29 cellular contexts compared by ENCODE assay signal in genomic region chr10:34298371-34298818, GRCh38.
A peak's percentile ranks its signal among the peaks of the same experiment; 100 is the strongest.
DNase-seq lines count a peak whose midpoint lies in the region; ATAC-seq, FAIRE-seq and TF ChIP-seq lines count a peak whose summit lies in the region.
"Had no signal": no experiment of that assay in that cellular context is flagged by ENCODE, and none has a peak within 500 bp of the region (broad histone marks: within the 10 kb centered on the region; RNA-seq: fewer than 3 reads in every experiment).

No MANE protein-coding gene starts in this region.

- no peak for TF ChIP-seq EP300 in esophagus muscularis mucosa (IDR thresholded peaks at IDR 0.05)

- peak overlapping the region; percentile 46 for H4K8ac ChIP-seq in mesenchymal stem cell (ENCODE audit: low read length)

- no peaks in the 10 kb centered on the region for H3K79me2 ChIP-seq in astrocyte (ENCODE audit: insufficient read depth, low read length)

- H3K9ac ChIP-seq in astrocyte (ENCODE audit: low read length): no peak overlapping the region
- no peak overlapping the region for H3K9ac ChIP-seq in mesenchymal stem cell (ENCODE audit: low read length)
- H3K9ac ChIP-seq: KMS-11 had no signal

- no peaks in the 10 kb centered on the region for H4K20me1 ChIP-seq in astrocyte (ENCODE audit: insufficient read depth, low read length)

- H3K27ac Mint-ChIP-seq in Caco-2 (ENCODE audit: unreplicated experiment): peak overlapping the region; percentile 5
- H3K27ac Mint-ChIP-seq in astrocyte (ENCODE audit: unreplicated experiment): no peak overlapping the region
- H3K27ac Mint-ChIP-seq in activated naive CD8-positive, alpha-beta T cell treated with anti-CD3 and anti-CD28 coated beads, Interleukin-2, amount 50 U/mL, for 24 hours: no peak overlapping the region
- H3K27ac Mint-ChIP-seq: activated CD4-positive, alpha-beta T cell treated with anti-CD3 and anti-CD28 coated beads for 36 hours; activated CD8-positive, alpha-beta T cell treated with anti-CD3 and anti-CD28 coated beads for 36 hours; activated naive CD4-positive, alpha-beta T cell treated with anti-CD3 and anti-CD28 coated beads, Interleukin-2, amount 50 U/mL, for 72 hours; activated T-helper 2 cell treated with anti-CD3 and anti-CD28 coated beads, Interferon-gamma antibody, Interleukin-2, Interleukin-4, amounts not matched to agents 10 μg/mL and 5 μg/mL and 100 μg/mL, durations not matched to agents 14 hours and 24 hours and 36 hours; B cell; CD4-positive, alpha-beta memory T cell; naive thymus-derived CD4-positive, alpha-beta T cell; stimulated activated memory B cell treated with anti-CD40 and anti-IgM and Interleukin-4, amounts not matched to agents 10 μg/mL and 1 μg/mL and 100 μg/mL, for 72 hours had no signal

- H2BK5ac ChIP-seq in mesenchymal stem cell (ENCODE audit: low read depth, low read length, poor library complexity, severe bottlenecking): no peak overlapping the region

- no peak overlapping the region for H2AK5ac ChIP-seq in mesenchymal stem cell (ENCODE audit: low read length, severe bottlenecking)

- H3K9me3 ChIP-seq in Caco-2: no peaks in the 10 kb centered on the region
- H3K9me3 ChIP-seq in astrocyte (ENCODE audit: insufficient read depth, low read depth, low read length): no peaks in the 10 kb centered on the region
- no peaks in the 10 kb centered on the region for H3K9me3 ChIP-seq in mesenchymal stem cell (ENCODE audit: control insufficient read depth, low read length)
- no peaks in the 10 kb centered on the region for H3K9me3 ChIP-seq in esophagus muscularis mucosa
- H3K9me3 ChIP-seq in breast epithelium: no peaks in the 10 kb centered on the region
- H3K9me3 ChIP-seq: esophagus squamous epithelium, heart right ventricle, MG63 had no signal

- WGBS in mesenchymal stem cell: 84% methylated on average over 9 of the region's 13 CpGs
- WGBS in esophagus muscularis mucosa: 93% methylated on average over 13 of the region's 13 CpGs

- H3K4me1 Mint-ChIP-seq in Caco-2 (ENCODE audit: low read depth, unreplicated experiment) (peaks cover 30% of the 10 kb centered on the region), astrocyte (ENCODE audit: low read depth, unreplicated experiment) (peaks cover 28% of the 10 kb centered on the region)
- H3K4me1 Mint-ChIP-seq in activated naive CD8-positive, alpha-beta T cell treated with anti-CD3 and anti-CD28 coated beads, Interleukin-2, amount 50 U/mL, for 24 hours: no peaks in the 10 kb centered on the region
- H3K4me1 Mint-ChIP-seq: B cell; stimulated activated memory B cell treated with anti-CD40 and anti-IgM and Interleukin-4, amounts not matched to agents 10 μg/mL and 1 μg/mL and 100 μg/mL, for 72 hours had no signal

- DNase-seq in Caco-2 (no peak), NCI-H510A treated with DMSO at 0.1 percent for 48 hours (lab: John Stamatoyannopoulos, UW) (peak; percentile 24), astrocyte (ENCODE audit: low read depth) (no peak), mesenchymal stem cell (peak; percentile 94), esophagus muscularis mucosa (ENCODE audit: extremely low spot score) (no peak), breast epithelium (ENCODE audit: low spot score in 2 of 2) (no peak), NCI-H774 (lab: John Stamatoyannopoulos, UW) (no peak)
- no peak for DNase-seq in activated naive CD8-positive, alpha-beta T cell treated with anti-CD3 and anti-CD28 coated beads, Interleukin-2, amount 50 U/mL, for 24 hours
- DNase-seq: ACHN; activated CD4-positive, alpha-beta T cell treated with anti-CD3 and anti-CD28 coated beads for 36 hours; activated CD8-positive, alpha-beta memory T cell treated with anti-CD3 and anti-CD28 coated beads, Interleukin-2, amount 50 U/mL, for 48 hours; activated CD8-positive, alpha-beta T cell treated with anti-CD3 and anti-CD28 coated beads for 36 hours; CD4-positive, alpha-beta memory T cell; central memory CD4-positive, alpha-beta T cell; esophagus squamous epithelium; heart right ventricle; kidney; MG63; naive thymus-derived CD4-positive, alpha-beta T cell; NCI-H1436; NCI-H446; trophoblast cell had no signal

- no peak overlapping the region for H4K91ac ChIP-seq in mesenchymal stem cell (ENCODE audit: low read length)

- CTCF ChIA-PET in Caco-2 (lab: Charles Lee): interaction anchor here (0.5 to 1.2 kb wide), 3 partner anchors 19 to 357 kb away, joined by 3 to 4 read pairs (median 4); no protein-coding TSS in a partner anchor

- H3K4ac ChIP-seq in mesenchymal stem cell (ENCODE audit: low read depth in 1 of 2, low read length in 2 of 2): no peak overlapping the region

- peak overlapping the region; percentile 75 to 95 for H3K18ac ChIP-seq in mesenchymal stem cell (ENCODE audit: low read depth in 1 of 2, low read length in 2 of 2)

- BruUV-seq in Caco-2 (replicated peaks; lab: Mats Ljungman, UMichigan): no TSS peak

- H2BK120ac ChIP-seq in mesenchymal stem cell (ENCODE audit: low read depth, low read length): no peak overlapping the region

- H3K27me3 ChIP-seq in Caco-2 (replicated peaks; ENCODE audit: control insufficient read depth, insufficient read depth, low read length) (no peaks in the 10 kb centered on the region), astrocyte (ENCODE audit: insufficient read depth, low read length) (no peaks in the 10 kb centered on the region), mesenchymal stem cell (ENCODE audit: control insufficient read depth in 1 of 2, insufficient read depth in 1 of 2, low read length in 2 of 2) (no peaks in the 10 kb centered on the region), esophagus muscularis mucosa (no peaks in the 10 kb centered on the region), breast epithelium (no peaks in the 10 kb centered on the region)
- H3K27me3 ChIP-seq: esophagus squamous epithelium, heart right ventricle, MG63 had no signal

- H3K27me3 Mint-ChIP-seq in Caco-2 (ENCODE audit: insufficient read depth, unreplicated experiment): no peaks in the 10 kb centered on the region
- no peaks in the 10 kb centered on the region for H3K27me3 Mint-ChIP-seq in astrocyte (ENCODE audit: low read depth, unreplicated experiment)
- no peaks in the 10 kb centered on the region for H3K27me3 Mint-ChIP-seq in activated naive CD8-positive, alpha-beta T cell treated with anti-CD3 and anti-CD28 coated beads, Interleukin-2, amount 50 U/mL, for 24 hours
- H3K27me3 Mint-ChIP-seq: B cell; stimulated activated memory B cell treated with anti-CD40 and anti-IgM and Interleukin-4, amounts not matched to agents 10 μg/mL and 1 μg/mL and 100 μg/mL, for 72 hours had no signal

- no peak for FAIRE-seq in astrocyte (lab: Jason Lieb, UNC)
- FAIRE-seq: endometrium, H54, kidney had no signal

- no peak overlapping the region for H3K23ac ChIP-seq in mesenchymal stem cell (ENCODE audit: low read length in 2 of 2)

- H2BK12ac ChIP-seq in mesenchymal stem cell (ENCODE audit: low read length in 2 of 2): peak overlapping the region; percentile 45 to 79

- peak overlapping the region; percentile 73 for H3K4me2 ChIP-seq in astrocyte (ENCODE audit: low read length)
- H3K4me2 ChIP-seq in mesenchymal stem cell (ENCODE audit: low read length, poor library complexity, severe bottlenecking): no peak overlapping the region
- H3K4me2 ChIP-seq: KMS-11 had no signal

- POLR2A ChIA-PET in Caco-2 (lab: Charles Lee): no interaction called here

- peaks cover 14% of the 10 kb centered on the region for H3K79me1 ChIP-seq in mesenchymal stem cell (replicated peaks; ENCODE audit: low read length, poor library complexity, severe bottlenecking)

- no peak overlapping the region for H2BK15ac ChIP-seq in mesenchymal stem cell (ENCODE audit: low read depth, poor library complexity, severe bottlenecking)

- H3K4me3 ChIP-seq in Caco-2 (ENCODE audit: low read depth, low read length) (no peak overlapping the region), astrocyte (ENCODE audit: insufficient read depth, low read depth, low read length) (no peak overlapping the region), mesenchymal stem cell (ENCODE audit: insufficient read depth in 1 of 2, low read depth in 1 of 2, low read length in 2 of 2) (no peak overlapping the region), esophagus muscularis mucosa (no peak overlapping the region), breast epithelium (no peak overlapping the region)
- H3K4me3 ChIP-seq: esophagus squamous epithelium, heart right ventricle, MG63 had no signal

- ATAC-seq in activated naive CD8-positive, alpha-beta T cell treated with anti-CD3 and anti-CD28 coated beads, Interleukin-2, amount 50 U/mL, for 24 hours: no peak
- ATAC-seq: activated CD8-positive, alpha-beta T cell treated with anti-CD3 and anti-CD28 coated beads for 36 hours; heart right ventricle; naive thymus-derived CD4-positive, alpha-beta T cell; stimulated activated memory B cell treated with anti-CD40 and anti-IgM and Interleukin-4, amounts not matched to agents 10 μg/mL and 1 μg/mL and 100 μg/mL, for 72 hours had no signal

- H3K4me1 ChIP-seq in Caco-2 (peaks cover 19% of the 10 kb centered on the region), astrocyte (ENCODE audit: insufficient read depth, low read length) (peaks cover 19% of the 10 kb centered on the region), mesenchymal stem cell (ENCODE audit: control insufficient read depth, insufficient read depth, low read depth, low read length) (peaks cover 9% of the 10 kb centered on the region), esophagus muscularis mucosa (peaks cover 0 to 6% (median 0%) of the 10 kb centered on the region in 4 donors), breast epithelium (no peaks in the 10 kb centered on the region)
- H3K4me1 ChIP-seq: esophagus squamous epithelium, heart right ventricle had no signal

- H2AFZ ChIP-seq in astrocyte (ENCODE audit: low read depth, low read length) (no peak overlapping the region), mesenchymal stem cell (ENCODE audit: low read depth, low read length) (no peak overlapping the region)

- TF ChIP-seq POLR2A in esophagus muscularis mucosa (IDR thresholded peaks at IDR 0.05; ENCODE audit: low read depth): no peak
- no peak for TF ChIP-seq POLR2A in breast epithelium (IDR thresholded peaks at IDR 0.05)

- H3K4me3 Mint-ChIP-seq in Caco-2 (ENCODE audit: unreplicated experiment) (no peak overlapping the region), astrocyte (ENCODE audit: unreplicated experiment) (no peak overlapping the region)
- no peak overlapping the region for H3K4me3 Mint-ChIP-seq in activated naive CD8-positive, alpha-beta T cell treated with anti-CD3 and anti-CD28 coated beads, Interleukin-2, amount 50 U/mL, for 24 hours
- H3K4me3 Mint-ChIP-seq: activated CD4-positive, alpha-beta T cell treated with anti-CD3 and anti-CD28 coated beads for 36 hours; activated CD8-positive, alpha-beta T cell treated with anti-CD3 and anti-CD28 coated beads for 36 hours; B cell; CD4-positive, alpha-beta memory T cell; naive thymus-derived CD4-positive, alpha-beta T cell; stimulated activated memory B cell treated with anti-CD40 and anti-IgM and Interleukin-4, amounts not matched to agents 10 μg/mL and 1 μg/mL and 100 μg/mL, for 72 hours had no signal

- H3K36me3 Mint-ChIP-seq in Caco-2 (ENCODE audit: insufficient read depth, unreplicated experiment): peaks cover 6% of the 10 kb centered on the region
- peaks cover 7% of the 10 kb centered on the region for H3K36me3 Mint-ChIP-seq in astrocyte (ENCODE audit: low read depth, unreplicated experiment)
- H3K36me3 Mint-ChIP-seq in activated naive CD8-positive, alpha-beta T cell treated with anti-CD3 and anti-CD28 coated beads, Interleukin-2, amount 50 U/mL, for 24 hours (ENCODE audit: low read depth): no peaks in the 10 kb centered on the region
- H3K36me3 Mint-ChIP-seq: CD4-positive, alpha-beta memory T cell; stimulated activated memory B cell treated with anti-CD40 and anti-IgM and Interleukin-4, amounts not matched to agents 10 μg/mL and 1 μg/mL and 100 μg/mL, for 72 hours had no signal

- 0 out of 2 replicates have a peak, but pooled peaks cover 1% of the 10 kb centered on the region for H3K36me3 ChIP-seq in Caco-2 (ENCODE audit: control insufficient read depth, insufficient read depth, low read length)
- no peaks in the 10 kb centered on the region for H3K36me3 ChIP-seq in astrocyte (ENCODE audit: insufficient read depth, low read length)
- H3K36me3 ChIP-seq in mesenchymal stem cell (ENCODE audit: control insufficient read depth in 1 of 2, insufficient read depth in 2 of 2, low read depth in 1 of 2, low read length in 2 of 2): peaks cover 0 to 4% of the 10 kb centered on the region in 2 experiments
- H3K36me3 ChIP-seq in esophagus muscularis mucosa: no peaks in the 10 kb centered on the region
- H3K36me3 ChIP-seq in breast epithelium: no peaks in the 10 kb centered on the region
- H3K36me3 ChIP-seq: heart right ventricle, MG63 had no signal

- H3K27ac ChIP-seq in astrocyte (ENCODE audit: low read depth, low read length) (peak overlapping the region; percentile 43), mesenchymal stem cell (ENCODE audit: low read length, poor library complexity, severe bottlenecking) (no peak overlapping the region), esophagus muscularis mucosa (replicated peaks in 1 of 4) (no peak overlapping the region), breast epithelium (no peak overlapping the region)
- H3K27ac ChIP-seq: esophagus squamous epithelium, heart right ventricle, KMS-11 had no signal

- H3K9me3 Mint-ChIP-seq in Caco-2 (ENCODE audit: unreplicated experiment): no peaks in the 10 kb centered on the region
- H3K9me3 Mint-ChIP-seq in astrocyte (ENCODE audit: unreplicated experiment): no peaks in the 10 kb centered on the region
- no peaks in the 10 kb centered on the region for H3K9me3 Mint-ChIP-seq in activated naive CD8-positive, alpha-beta T cell treated with anti-CD3 and anti-CD28 coated beads, Interleukin-2, amount 50 U/mL, for 24 hours
- H3K9me3 Mint-ChIP-seq: activated CD8-positive, alpha-beta T cell treated with anti-CD3 and anti-CD28 coated beads for 36 hours; activated naive CD4-positive, alpha-beta T cell treated with anti-CD3 and anti-CD28 coated beads, Interleukin-2, amount 50 U/mL, for 72 hours had no signal

- intact Hi-C loops in Caco-2 (cut with micrococcal nuclease; ENCODE audit: unreplicated experiment): no loop called here
- intact Hi-C loops in esophagus muscularis mucosa (cut with DNase I): no loop called here
- intact Hi-C loops in breast epithelium (cut with DNase I; ENCODE audit: low total_unique reads): no loop called here

- H3K14ac ChIP-seq in mesenchymal stem cell (ENCODE audit: low read length in 2 of 2): no peak overlapping the region

- TF ChIP-seq CTCF in Caco-2 (IDR thresholded peaks at IDR 0.05; ENCODE audit: insufficient read depth in 1 of 2, low read depth in 1 of 2, low read length in 1 of 2, severe bottlenecking in 1 of 2, unreplicated experiment in 1 of 2) (no peak), astrocyte (IDR thresholded peaks at IDR 0.05; ENCODE audit: insufficient read depth, low read depth, low read length) (no peak), esophagus muscularis mucosa (IDR thresholded peaks at IDR 0.05) (no peak), breast epithelium (IDR thresholded peaks at IDR 0.05) (no peak)

Comparison
In these comparisons a context has a peak if more than half of its experiments do, and no peak if none do; other contexts are left out.
1. DNase-seq: peak in NCI-H510A treated with DMSO at 0.1 percent for 48 hours (single experiment) and mesenchymal stem cell (single experiment); none in Caco-2 (0 of 2), astrocyte (single experiment), esophagus muscularis mucosa (single experiment), breast epithelium (0 of 2), activated naive CD8-positive, alpha-beta T cell treated with anti-CD3 and anti-CD28 coated beads, Interleukin-2, amount 50 U/mL, for 24 hours (single experiment) and NCI-H774 (single experiment).